ENCODE assay signal across 15 cellular contexts in the genomic region with DNA sequence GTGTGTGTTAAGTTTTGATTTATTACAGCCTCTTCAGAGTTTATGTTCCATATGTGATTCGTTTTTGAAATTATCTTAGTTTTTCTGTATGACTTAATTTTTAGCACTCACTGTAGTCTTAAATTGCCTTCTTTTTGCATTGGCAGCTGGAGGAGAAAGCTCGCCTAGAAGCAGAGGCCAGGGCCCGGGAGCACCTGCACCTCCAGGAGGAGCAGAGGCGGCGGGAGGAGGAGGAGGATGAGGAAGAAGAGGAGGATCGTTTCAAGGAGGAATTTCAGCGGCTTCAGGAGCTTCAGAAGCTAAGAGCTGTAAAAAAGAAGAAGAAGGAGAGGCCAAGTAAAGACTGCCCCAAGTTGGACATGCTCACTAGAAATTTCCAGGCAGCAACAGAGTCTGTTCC. TPM values are rescaled to one million over a fixed set of nuclear protein-coding genes. Genes with fewer than 3 reads are reported as not detected.
A peak's percentile ranks its signal among the peaks of the same experiment; 100 is the strongest.
DNase-seq lines count a peak whose midpoint lies in the region; ATAC-seq and TF ChIP-seq lines count a peak whose summit lies in the region.
"Had no signal": no experiment of that assay in that cellular context is flagged by ENCODE, and none has a peak within 500 bp of the region (broad histone marks: within the 10 kb centered on the region; RNA-seq: fewer than 3 reads in every experiment).

No MANE protein-coding gene starts in this region.

- H3K27me3 Mint-ChIP-seq in activated CD4-positive, alpha-beta T cell treated with anti-CD3 and anti-CD28 coated beads for 36 hours, result no peaks in the 10 kb centered on the region
- no peaks in the 10 kb centered on the region for H3K27me3 Mint-ChIP-seq in activated CD4-positive, alpha-beta T cell treated with anti-CD3 and anti-CD28 coated beads, Interleukin-2, amount 10 ng/mL, durations not matched to agents 24 days and 14 days
- no peaks in the 10 kb centered on the region for H3K27me3 Mint-ChIP-seq in stimulated activated naive CD8-positive, alpha-beta T cell treated with anti-CD3 and anti-CD28 coated beads, Interleukin-15, amount 100 ng/mL, for 72 hours
- H3K27me3 Mint-ChIP-seq in glutamatergic neuron (ENCODE audit: unreplicated experiment), result peaks cover 12% of the 10 kb centered on the region
- H3K27me3 Mint-ChIP-seq in stimulated activated naive B cell treated with anti-CD40 and anti-IgM and Interleukin-4, amounts not matched to agents 10 μg/mL and 1 μg/mL and 100 μg/mL, for 72 hours, result no peaks in the 10 kb centered on the region

- ATAC-seq in activated CD4-positive, alpha-beta T cell treated with anti-CD3 and anti-CD28 coated beads for 36 hours, result no peak
- ATAC-seq in stimulated activated naive CD8-positive, alpha-beta T cell treated with anti-CD3 and anti-CD28 coated beads, Interleukin-15, amount 100 ng/mL, for 72 hours, result no peak
- ATAC-seq in stimulated activated naive CD8-positive, alpha-beta T cell treated with anti-CD3 and anti-CD28 coated beads, Interleukin-15, Interleukin-2, amounts not matched to agents 100 U/mL and 50 U/mL, for 24 hours, result no peak
- ATAC-seq in stimulated activated naive B cell treated with anti-CD40 and anti-IgM and Interleukin-4, amounts not matched to agents 10 μg/mL and 1 μg/mL and 100 μg/mL, for 72 hours (replicated peaks), result no peak
- ATAC-seq in upper lobe of right lung (no peak), PC-3 (no peak)
- ATAC-seq: GM12878 had no signal

- H3F3A ChIP-seq in PC-3 (ENCODE audit: low read length, unreplicated experiment), result no peaks in the 10 kb centered on the region

- intact Hi-C loops in activated CD4-positive, alpha-beta T cell treated with anti-CD3 and anti-CD28 coated beads for 36 hours (cut with DNase I, micrococcal nuclease), result no loop called here
- intact Hi-C loops in activated CD4-positive, alpha-beta T cell treated with anti-CD3 and anti-CD28 coated beads, Interleukin-2, amount 10 ng/mL, durations not matched to agents 24 days and 14 days (cut with micrococcal nuclease), result no loop called here
- intact Hi-C loops in upper lobe of right lung (cut with DNase I), result no loop called here
- intact Hi-C loops in PC-3 (cut with micrococcal nuclease), result no loop called here

- H3K4me3 Mint-ChIP-seq in activated CD4-positive, alpha-beta T cell treated with anti-CD3 and anti-CD28 coated beads for 36 hours, result no peak overlapping the region
- H3K4me3 Mint-ChIP-seq in activated CD4-positive, alpha-beta T cell treated with anti-CD3 and anti-CD28 coated beads, Interleukin-2, amount 10 ng/mL, durations not matched to agents 24 days and 14 days, result no peak overlapping the region
- no peak overlapping the region for H3K4me3 Mint-ChIP-seq in stimulated activated naive CD8-positive, alpha-beta T cell treated with anti-CD3 and anti-CD28 coated beads, Interleukin-15, amount 100 ng/mL, for 72 hours
- no peak overlapping the region for H3K4me3 Mint-ChIP-seq in glutamatergic neuron (ENCODE audit: unreplicated experiment)
- no peak overlapping the region for H3K4me3 Mint-ChIP-seq in stimulated activated naive B cell treated with anti-CD40 and anti-IgM and Interleukin-4, amounts not matched to agents 10 μg/mL and 1 μg/mL and 100 μg/mL, for 72 hours

- H3K36me3 ChIP-seq in upper lobe of right lung (peaks cover 97% of the 10 kb centered on the region), PC-3 (ENCODE audit: low read depth, low read length) (peaks cover 5% of the 10 kb centered on the region; the same call in 1 of the 2 replicates)

- H3K4me3 ChIP-seq in upper lobe of right lung (no peak overlapping the region), PC-3 (ENCODE audit: low read length) (no peak overlapping the region)
- H3K4me3 ChIP-seq: GM12878, GM23248 had no signal

- POLR2A ChIA-PET in activated CD4-positive, alpha-beta T cell treated with anti-CD3 and anti-CD28 coated beads for 36 hours (lab: Charles Lee), result no interaction called here
- POLR2A ChIA-PET in PC-3 (lab: Charles Lee; ENCODE audit: unreplicated experiment), result no interaction called here

- H3K79me2 ChIP-seq in PC-3 (ENCODE audit: low read length), result no peaks in the 10 kb centered on the region

- H3K27me3 ChIP-seq in upper lobe of right lung, result no peaks in the 10 kb centered on the region
- no peaks in the 10 kb centered on the region for H3K27me3 ChIP-seq in PC-3 (ENCODE audit: low read length)

- peak overlapping the region; percentile 47 for H3K27ac Mint-ChIP-seq in activated CD4-positive, alpha-beta T cell treated with anti-CD3 and anti-CD28 coated beads for 36 hours
- H3K27ac Mint-ChIP-seq in activated CD4-positive, alpha-beta T cell treated with anti-CD3 and anti-CD28 coated beads, Interleukin-2, amount 10 ng/mL, durations not matched to agents 24 days and 14 days, result no peak overlapping the region
- H3K27ac Mint-ChIP-seq in stimulated activated naive CD8-positive, alpha-beta T cell treated with anti-CD3 and anti-CD28 coated beads, Interleukin-15, amount 100 ng/mL, for 72 hours, result peak overlapping the region; percentile 63 to 71
- peak overlapping the region; percentile 64 for H3K27ac Mint-ChIP-seq in glutamatergic neuron (ENCODE audit: unreplicated experiment)
- peak overlapping the region; percentile 88 for H3K27ac Mint-ChIP-seq in stimulated activated naive B cell treated with anti-CD40 and anti-IgM and Interleukin-4, amounts not matched to agents 10 μg/mL and 1 μg/mL and 100 μg/mL, for 72 hours

- no peak overlapping the region for H2AFZ ChIP-seq in PC-3 (ENCODE audit: low read length)
- H2AFZ ChIP-seq: GM23248 had no signal

- H3K36me3 Mint-ChIP-seq in activated CD4-positive, alpha-beta T cell treated with anti-CD3 and anti-CD28 coated beads for 36 hours (ENCODE audit: low read depth), result peaks cover 64% of the 10 kb centered on the region
- peaks cover 70% of the 10 kb centered on the region for H3K36me3 Mint-ChIP-seq in activated CD4-positive, alpha-beta T cell treated with anti-CD3 and anti-CD28 coated beads, Interleukin-2, amount 10 ng/mL, durations not matched to agents 24 days and 14 days (ENCODE audit: low read depth)
- H3K36me3 Mint-ChIP-seq in glutamatergic neuron (ENCODE audit: unreplicated experiment), result peaks cover 5% of the 10 kb centered on the region
- H3K36me3 Mint-ChIP-seq in stimulated activated naive B cell treated with anti-CD40 and anti-IgM and Interleukin-4, amounts not matched to agents 10 μg/mL and 1 μg/mL and 100 μg/mL, for 72 hours, result peaks cover 68 to 70% of the 10 kb centered on the region in 2 donors

- no peaks in the 10 kb centered on the region for H3K9me3 ChIP-seq in upper lobe of right lung
- no peaks in the 10 kb centered on the region for H3K9me3 ChIP-seq in PC-3 (ENCODE audit: low read length)

- no peak overlapping the region for H3K4me2 ChIP-seq in PC-3 (ENCODE audit: low read length)

- CTCF ChIA-PET in activated CD4-positive, alpha-beta T cell treated with anti-CD3 and anti-CD28 coated beads for 36 hours (lab: Charles Lee), result interaction anchor here (0.8 to 1.0 kb wide), 2 partner anchors 9 to 480 kb away, joined by 3 read pairs; no protein-coding TSS in a partner anchor
- CTCF ChIA-PET in PC-3 (lab: Charles Lee), result no interaction called here

- H3K4me1 Mint-ChIP-seq in activated CD4-positive, alpha-beta T cell treated with anti-CD3 and anti-CD28 coated beads for 36 hours, result peaks cover 9% of the 10 kb centered on the region
- peaks cover 2% of the 10 kb centered on the region for H3K4me1 Mint-ChIP-seq in activated CD4-positive, alpha-beta T cell treated with anti-CD3 and anti-CD28 coated beads, Interleukin-2, amount 10 ng/mL, durations not matched to agents 24 days and 14 days
- peaks cover 8% of the 10 kb centered on the region for H3K4me1 Mint-ChIP-seq in stimulated activated naive CD8-positive, alpha-beta T cell treated with anti-CD3 and anti-CD28 coated beads, Interleukin-15, amount 100 ng/mL, for 72 hours
- H3K4me1 Mint-ChIP-seq in glutamatergic neuron (ENCODE audit: low read depth, unreplicated experiment), result peaks cover 15% of the 10 kb centered on the region
- peaks cover 39 to 78% of the 10 kb centered on the region in 2 donors for H3K4me1 Mint-ChIP-seq in stimulated activated naive B cell treated with anti-CD40 and anti-IgM and Interleukin-4, amounts not matched to agents 10 μg/mL and 1 μg/mL and 100 μg/mL, for 72 hours

- H3K27ac ChIP-seq in upper lobe of right lung, result no peak overlapping the region
- no peak overlapping the region for H3K27ac ChIP-seq in PC-3 (ENCODE audit: low read length)
- H3K27ac ChIP-seq: GM23248 had no signal

- H3K9me2 ChIP-seq in PC-3 (replicated peaks; ENCODE audit: low read length), result no peaks in the 10 kb centered on the region

- H3K4me1 ChIP-seq in upper lobe of right lung (no peaks in the 10 kb centered on the region), PC-3 (ENCODE audit: insufficient read depth, low read length) (no peaks in the 10 kb centered on the region)

- H3K9ac ChIP-seq in PC-3 (ENCODE audit: low read length), result no peak overlapping the region
- H3K9ac ChIP-seq: GM23248 had no signal

- BruUV-seq in PC-3 (replicated peaks; lab: Mats Ljungman, UMichigan), result no TSS peak

- H4K20me1 ChIP-seq in PC-3 (ENCODE audit: low read length), result no peaks in the 10 kb centered on the region

- H3K9me3 Mint-ChIP-seq in activated CD4-positive, alpha-beta T cell treated with anti-CD3 and anti-CD28 coated beads for 36 hours (ENCODE audit: low read depth), result no peaks in the 10 kb centered on the region
- H3K9me3 Mint-ChIP-seq in activated CD4-positive, alpha-beta T cell treated with anti-CD3 and anti-CD28 coated beads, Interleukin-2, amount 10 ng/mL, durations not matched to agents 24 days and 14 days, result no peaks in the 10 kb centered on the region
- no peaks in the 10 kb centered on the region for H3K9me3 Mint-ChIP-seq in stimulated activated naive CD8-positive, alpha-beta T cell treated with anti-CD3 and anti-CD28 coated beads, Interleukin-15, amount 100 ng/mL, for 72 hours
- H3K9me3 Mint-ChIP-seq in glutamatergic neuron (ENCODE audit: unreplicated experiment), result peaks cover 11% of the 10 kb centered on the region
- no peaks in the 10 kb centered on the region for H3K9me3 Mint-ChIP-seq in stimulated activated naive B cell treated with anti-CD40 and anti-IgM and Interleukin-4, amounts not matched to agents 10 μg/mL and 1 μg/mL and 100 μg/mL, for 72 hours

- TF ChIP-seq CTCF in glutamatergic neuron (IDR thresholded peaks at IDR 0.05; ENCODE audit: partially characterized antibody, unreplicated experiment) (no peak), upper lobe of right lung (IDR thresholded peaks at IDR 0.05) (no peak), PC-3 (conservative IDR thresholded peaks at IDR 0.05; ENCODE audit: low read depth, low read length) (no peak)

- no peak for DNase-seq in activated CD4-positive, alpha-beta T cell treated with anti-CD3 and anti-CD28 coated beads for 36 hours
- no peak for DNase-seq in activated CD4-positive, alpha-beta T cell treated with anti-CD3 and anti-CD28 coated beads, Interleukin-2, amount 10 ng/mL, durations not matched to agents 24 days and 14 days
- no peak for DNase-seq in stimulated activated naive CD8-positive, alpha-beta T cell treated with anti-CD3 and anti-CD28 coated beads, Interleukin-15, amount 100 ng/mL, for 72 hours
- no peak for DNase-seq in stimulated activated naive CD8-positive, alpha-beta T cell treated with anti-CD3 and anti-CD28 coated beads, Interleukin-15, Interleukin-2, amounts not matched to agents 100 U/mL and 50 U/mL, for 24 hours
- no peak for DNase-seq in glutamatergic neuron
- no peak for DNase-seq in stimulated activated naive B cell treated with anti-CD40 and anti-IgM and Interleukin-4, amounts not matched to agents 10 μg/mL and 1 μg/mL and 100 μg/mL, for 72 hours
- DNase-seq in upper lobe of right lung, result no peak
- DNase-seq in PC-3, result no peak
- DNase-seq: C1 segment of cervical spinal cord, DMS 273 treated with DMSO at 0.1 percent for 48 hours, GDM1, GM23248, NCI-H187, NCI-H526 treated with DMSO at 0.1 percent for 48 hours had no signal

RNA-seq across cellular contexts. Expression of gene TNIP2, which starts 56.6 kb away (rescaled TPM):
- 10 to 100 TPM; 50.6 to 59.4 TPM for total RNA-seq in activated CD4-positive, alpha-beta T cell treated with anti-CD3 and anti-CD28 coated beads for 36 hours
- total RNA-seq in activated CD4-positive, alpha-beta T cell treated with anti-CD3 and anti-CD28 coated beads, Interleukin-2, amount 10 ng/mL, durations not matched to agents 24 days and 14 days, result 98.7 and 99.6 TPM in 2 replicates
- total RNA-seq in glutamatergic neuron (ENCODE audit: unreplicated experiment), result 25.4 TPM
- total RNA-seq in upper lobe of right lung, result 43.4 TPM
- 56.5 and 77.8 TPM in 2 replicates for total RNA-seq in PC-3 (2014; rRNA removed)
